In genomic region chr14:69002069-69002468, GRCh38 we compare ENCODE assay signal across 2 cellular contexts.
A peak's percentile ranks its signal among the peaks of the same experiment; 100 is the strongest.
TF ChIP-seq lines count a peak whose summit lies in the region.

No MANE protein-coding gene starts in this region.

TF ChIP-seq in HEK293T, 16 proteins besides CTCF, POLR2A, EP300 and RAD21 (continued from another document):
- TF ChIP-seq TARDBP (IDR thresholded peaks at IDR 0.05) (no peak), ARNT (IDR thresholded peaks at IDR 0.05) (no peak), FOXM1 (IDR thresholded peaks at IDR 0.05; ENCODE audit: borderline replicate concordance) (no peak), ZNF384 (IDR thresholded peaks at IDR 0.05) (no peak), BHLHE40 (IDR thresholded peaks at IDR 0.05; ENCODE audit: borderline replicate concordance) (no peak), SP1 (IDR thresholded peaks at IDR 0.05) (no peak), L3MBTL2 (conservative IDR thresholded peaks at IDR 0.05) (no peak), CTBP1 (IDR thresholded peaks at IDR 0.05; ENCODE audit: borderline replicate concordance) (no peak), SUZ12 (IDR thresholded peaks at IDR 0.05) (no peak), FOXA1 (IDR thresholded peaks at IDR 0.05) (no peak)
- TF ChIP-seq, protein P1, sequence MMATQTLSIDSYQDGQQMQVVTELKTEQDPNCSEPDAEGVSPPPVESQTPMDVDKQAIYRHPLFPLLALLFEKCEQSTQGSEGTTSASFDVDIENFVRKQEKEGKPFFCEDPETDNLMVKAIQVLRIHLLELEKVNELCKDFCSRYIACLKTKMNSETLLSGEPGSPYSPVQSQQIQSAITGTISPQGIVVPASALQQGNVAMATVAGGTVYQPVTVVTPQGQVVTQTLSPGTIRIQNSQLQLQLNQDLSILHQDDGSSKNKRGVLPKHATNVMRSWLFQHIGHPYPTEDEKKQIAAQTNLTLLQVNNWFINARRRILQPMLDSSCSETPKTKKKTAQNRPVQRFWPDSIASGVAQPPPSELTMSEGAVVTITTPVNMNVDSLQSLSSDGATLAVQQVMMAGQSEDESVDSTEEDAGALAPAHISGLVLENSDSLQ (IDR thresholded peaks at IDR 0.05) = no peak

TF ChIP-seq in K562, 482 proteins besides CTCF, POLR2A, EP300 and RAD21 (continued from another document):
- no peak for TF ChIP-seq ZBTB49 (CRISPR knock-in tag; IDR thresholded peaks at IDR 0.05; ENCODE audit: borderline replicate concordance)
- peak in 1 of 2 experiments; percentile 17; a peak in 1 of 4 replicates for TF ChIP-seq NRF1 (conservative IDR thresholded peaks at IDR 0.05 in 1 of 2, IDR thresholded peaks at IDR 0.05 in 1 of 2)
- TF ChIP-seq, protein P2, sequence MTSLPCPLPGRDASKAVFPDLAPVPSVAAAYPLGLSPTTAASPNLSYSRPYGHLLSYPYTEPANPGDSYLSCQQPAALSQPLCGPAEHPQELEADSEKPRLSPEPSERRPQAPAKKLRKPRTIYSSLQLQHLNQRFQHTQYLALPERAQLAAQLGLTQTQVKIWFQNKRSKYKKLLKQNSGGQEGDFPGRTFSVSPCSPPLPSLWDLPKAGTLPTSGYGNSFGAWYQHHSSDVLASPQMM (CRISPR knock-in tag; IDR thresholded peaks at IDR 0.05) = no peak
- no peak for TF ChIP-seq TGIF2 (CRISPR knock-in tag; IDR thresholded peaks at IDR 0.05)
